ENCODE assay signal across 1 cellular context in genomic region chr20:31662372-31662854, GRCh38.
TF ChIP-seq lines count a peak whose summit lies in the region.

No MANE protein-coding gene starts in this region.

TF ChIP-seq in HepG2, 621 proteins besides CTCF, POLR2A, EP300 and RAD21 (continues in another document):
- TF ChIP-seq ETV5 (CRISPR knock-in tag; IDR thresholded peaks at IDR 0.05; ENCODE audit: borderline replicate concordance) (peak; percentile 20; the same call in 1 of the 2 replicates), ZBTB40 (IDR thresholded peaks at IDR 0.05) (no peak), ZBTB40 (CRISPR knock-in tag; IDR thresholded peaks at IDR 0.05) (no peak), KLF11 (CRISPR knock-in tag; IDR thresholded peaks at IDR 0.05) (0 out of 2 replicates have a peak, but pooled peaks have one; percentile 43), THAP8 (CRISPR knock-in tag; IDR thresholded peaks at IDR 0.05; ENCODE audit: borderline replicate concordance) (no peak), DMTF1 (CRISPR knock-in tag; IDR thresholded peaks at IDR 0.05) (0 out of 2 replicates have a peak, but pooled peaks have one; percentile 6), ZNF260 (CRISPR knock-in tag; IDR thresholded peaks at IDR 0.05; ENCODE audit: borderline replicate concordance, low read depth) (no peak), ZNF572 (CRISPR knock-in tag; IDR thresholded peaks at IDR 0.05) (no peak), ZNF251 (CRISPR knock-in tag; IDR thresholded peaks at IDR 0.05) (no peak), MAFF (IDR thresholded peaks at IDR 0.05; ENCODE audit: low read depth, low read length) (no peak), ZNF589 (CRISPR knock-in tag; conservative IDR thresholded peaks at IDR 0.05) (0 out of 2 replicates have a peak, but pooled peaks have one; percentile 56), ZNF720 (CRISPR knock-in tag; IDR thresholded peaks at IDR 0.05) (no peak), PAXIP1 (CRISPR knock-in tag; conservative IDR thresholded peaks at IDR 0.05) (0 out of 2 replicates have a peak, but pooled peaks have one; percentile 1), ZZZ3 (CRISPR knock-in tag; IDR thresholded peaks at IDR 0.05; ENCODE audit: borderline replicate concordance) (no peak), NCOA2 (CRISPR knock-in tag; IDR thresholded peaks at IDR 0.05) (peak; percentile 31; the same call in 1 of the 2 replicates), CCAR2 (optimal IDR thresholded peaks at IDR 0.05; ENCODE audit: low read depth, low read length) (peak; percentile 34), TARDBP (CRISPR knock-in tag; IDR thresholded peaks at IDR 0.05) (peak; percentile 19; the same call in 1 of the 2 replicates), RFXAP (CRISPR knock-in tag; IDR thresholded peaks at IDR 0.05; ENCODE audit: borderline replicate concordance) (0 out of 2 replicates have a peak, but pooled peaks have one; percentile 39), NFATC3 (CRISPR knock-in tag; IDR thresholded peaks at IDR 0.05) (0 out of 2 replicates have a peak, but pooled peaks have one; percentile 26), ZNF512B (CRISPR knock-in tag; IDR thresholded peaks at IDR 0.05; ENCODE audit: borderline replicate concordance) (0 out of 2 replicates have a peak, but pooled peaks have one; percentile 5), MEIS1 (CRISPR knock-in tag; IDR thresholded peaks at IDR 0.05; ENCODE audit: borderline replicate concordance) (0 out of 2 replicates have a peak, but pooled peaks have one; percentile 7), HINFP (CRISPR knock-in tag; IDR thresholded peaks at IDR 0.05; ENCODE audit: low read depth) (0 out of 2 replicates have a peak, but pooled peaks have one; percentile 10), ZNF891 (CRISPR knock-in tag; IDR thresholded peaks at IDR 0.05) (no peak), HOXA7 (CRISPR knock-in tag; IDR thresholded peaks at IDR 0.05) (no peak), ZNF354B (CRISPR knock-in tag; IDR thresholded peaks at IDR 0.05) (0 out of 2 replicates have a peak, but pooled peaks have one; percentile 47), ZNF33B (CRISPR knock-in tag; IDR thresholded peaks at IDR 0.05) (0 out of 2 replicates have a peak, but pooled peaks have one; percentile 17), RNF219 (CRISPR knock-in tag; IDR thresholded peaks at IDR 0.05) (no peak), ZFP36 (IDR thresholded peaks at IDR 0.05; ENCODE audit: borderline replicate concordance, low read depth, low read length, partially characterized antibody) (peak; percentile 53), RXRB (CRISPR knock-in tag; IDR thresholded peaks at IDR 0.05; ENCODE audit: borderline replicate concordance) (0 out of 2 replicates have a peak, but pooled peaks have one; percentile 0), ZNF441 (CRISPR knock-in tag; IDR thresholded peaks at IDR 0.05; ENCODE audit: borderline replicate concordance) (0 out of 2 replicates have a peak, but pooled peaks have one; percentile 51), POLR2G (IDR thresholded peaks at IDR 0.05; ENCODE audit: low read depth, low read length) (peak; percentile 87), BCL6 (CRISPR knock-in tag; IDR thresholded peaks at IDR 0.05) (no peak), REPIN1 (CRISPR knock-in tag; IDR thresholded peaks at IDR 0.05; ENCODE audit: borderline replicate concordance, low read depth) (no peak), AHR (CRISPR knock-in tag; IDR thresholded peaks at IDR 0.05) (no peak)
